Comparison of ENCODE assay signal across 10 cellular contexts in genomic region chr2:74390601-74391000, GRCh38. TPM values are rescaled to one million over a fixed set of nuclear protein-coding genes. Genes with fewer than 3 reads are reported as not detected.
DNase-seq lines count a peak whose midpoint lies in the region; ATAC-seq and TF ChIP-seq lines count a peak whose summit lies in the region.
"Had no signal": no experiment of that assay in that cellular context is flagged by ENCODE, and none has a peak within 500 bp of the region (broad histone marks: within the 10 kb centered on the region; RNA-seq: fewer than 3 reads in every experiment).

No MANE protein-coding gene starts in this region.

- H3K36me3 Mint-ChIP-seq in natural killer cell = no peaks in the 10 kb centered on the region

- CTCF ChIA-PET in IMR-90 (lab: Yijun Ruan, JAX) = interaction anchor here (0.9 to 1.5 kb wide), 5 partner anchors 9 to 141 kb away, joined by 3 to 7 read pairs (median 6); partner anchors contain the start of gene DCTN1

- no peak for TF ChIP-seq RAD21 in IMR-90 (IDR thresholded peaks at IDR 0.05; ENCODE audit: low read length)

- no TSS peak for BruUV-seq in IMR-90 (replicated peaks; lab: Mats Ljungman, UMichigan)

- H3K14ac ChIP-seq in IMR-90 (replicated peaks; ENCODE audit: low read depth, low read length) = no peak overlapping the region

- no peak overlapping the region for H2BK120ac ChIP-seq in IMR-90 (ENCODE audit: low read depth, low read length)

- TF ChIP-seq POLR2A in IMR-90 (IDR thresholded peaks at IDR 0.05; ENCODE audit: low read depth, low read length) = no peak
- no peak for TF ChIP-seq POLR2A in body of pancreas (IDR thresholded peaks at IDR 0.05)

- no peak overlapping the region for H2AK9ac ChIP-seq in IMR-90 (replicated peaks; ENCODE audit: low read depth, low read length, poor library complexity)

- H3K23ac ChIP-seq in IMR-90 (ENCODE audit: low read depth, low read length) = 0 out of 2 replicates have a peak overlapping the region, but pooled peaks have one; percentile 1

- H2AK5ac ChIP-seq in IMR-90 (ENCODE audit: low read depth, low read length) = no peak overlapping the region

- peaks cover under 1% of the 10 kb centered on the region; the same call in 1 of the 2 replicates for H3K36me3 ChIP-seq in IMR-90 (ENCODE audit: control insufficient read depth, insufficient read depth, low read length)
- H3K36me3 ChIP-seq in colonic mucosa = no peaks in the 10 kb centered on the region
- H3K36me3 ChIP-seq in body of pancreas (replicated peaks in 1 of 2; ENCODE audit: insufficient read depth in 1 of 2, low read depth in 2 of 2) = no peaks in the 10 kb centered on the region

- dilution Hi-C loops in IMR-90 (cut with HindIII; ENCODE audit: low sequenced_read_pairs, unreplicated experiment) = no loop called here

- no peak overlapping the region for H2BK5ac ChIP-seq in IMR-90 (ENCODE audit: low read depth, low read length, poor library complexity, severe bottlenecking)

- no peaks in the 10 kb centered on the region for H3K9me3 ChIP-seq in IMR-90 (ENCODE audit: control insufficient read depth, insufficient read depth, low read length)
- H3K9me3 ChIP-seq in colonic mucosa = no peaks in the 10 kb centered on the region
- H3K9me3 ChIP-seq in body of pancreas = no peaks in the 10 kb centered on the region
- H3K9me3 ChIP-seq: adrenal gland had no signal

- H2BK20ac ChIP-seq in IMR-90 (ENCODE audit: low read depth, low read length) = no peak overlapping the region

- peak overlapping the region; percentile 94 for H3K4me3 Mint-ChIP-seq in natural killer cell

- H3K4me1 ChIP-seq in IMR-90 (ENCODE audit: control insufficient read depth, insufficient read depth, low read length) (peaks cover 9% of the 10 kb centered on the region), colonic mucosa (peaks cover 16% of the 10 kb centered on the region), body of pancreas (peaks cover 25% of the 10 kb centered on the region)

- peaks cover 26% of the 10 kb centered on the region for H3K9me1 ChIP-seq in IMR-90 (ENCODE audit: insufficient read depth, low read length)

- intact Hi-C loops in IMR-90 (cut with micrococcal nuclease) (loop anchor here (5.0 to 10.0 kb wide), 2 partner anchors 58 to 466 kb away; partner anchors contain the start of gene DGUOK), colonic mucosa (cut with DNase I) (loop anchor here (10.0 kb wide), 1 partner anchor 126 kb away; no protein-coding TSS in a partner anchor), natural killer cell (cut with micrococcal nuclease) (loop anchor here (5.0 kb wide), 1 partner anchor 62 kb away; no protein-coding TSS in a partner anchor), body of pancreas (cut with DNase I) (no loop called here)

- peaks cover 5 to 6% of the 10 kb centered on the region in 2 donors for H3K4me1 Mint-ChIP-seq in natural killer cell

- H3K27ac Mint-ChIP-seq in natural killer cell = no peak overlapping the region

- no peaks in the 10 kb centered on the region for H3K9me3 Mint-ChIP-seq in natural killer cell

- no peak overlapping the region for H3K9ac ChIP-seq in IMR-90 (ENCODE audit: low read depth, low read length)
- H3K9ac ChIP-seq in colonic mucosa (ENCODE audit: low read depth in 2 of 2, low read length in 2 of 2) = no peak overlapping the region

- 20% methylated on average over 4 of the region's 5 CpGs; no CpG with 5 or more reads in 1 of the 2 experiments for WGBS in IMR-90 (ENCODE audit: extremely low coverage in 2 of 2, insufficient read length in 1 of 2), 2 experiments
- 60 to 61% methylated on average over 5 of the region's 5 CpGs for WGBS in body of pancreas, 2 donors

- TF ChIP-seq CTCF in AG10803 (conservative IDR thresholded peaks at IDR 0.05; ENCODE audit: low read length) (no peak), IMR-90 (conservative IDR thresholded peaks at IDR 0.05; ENCODE audit: low read depth, low read length) (no peak), colonic mucosa (IDR thresholded peaks at IDR 0.05) (no peak), natural killer cell (IDR thresholded peaks at IDR 0.05) (no peak), body of pancreas (IDR thresholded peaks at IDR 0.05) (no peak)

- H4K20me1 ChIP-seq in IMR-90 (ENCODE audit: insufficient read depth, low read length) = peaks cover 31% of the 10 kb centered on the region

- no peak overlapping the region for H3K56ac ChIP-seq in IMR-90 (ENCODE audit: extremely low read depth, insufficient read depth, low read length)

- H3K18ac ChIP-seq in IMR-90 (ENCODE audit: low read depth, low read length) = no peak overlapping the region

- no peak overlapping the region for H2BK15ac ChIP-seq in IMR-90 (ENCODE audit: low read depth, low read length)

- ATAC-seq in IMR-90 (ENCODE audit: low read depth) (no peak), natural killer cell (no peak), GM21717 (IDR thresholded peaks at IDR 0.05; ENCODE audit: unreplicated experiment) (no peak), body of pancreas (no peak)

- no peak overlapping the region for H4K8ac ChIP-seq in IMR-90 (ENCODE audit: low read depth in 2 of 2, low read length in 2 of 2)

- peak overlapping the region; percentile 87 for H3K4me2 ChIP-seq in IMR-90 (ENCODE audit: low read depth, low read length)

- DNase-seq in AG10803 (ENCODE audit: low read depth) (no peak), IMR-90 (no peak), colonic mucosa (no peak), natural killer cell (no peak), KG1 (lab: John Stamatoyannopoulos, UW) (no peak), body of pancreas (no peak), DMS53 treated with DMSO at 0.1 percent for 48 hours (lab: John Stamatoyannopoulos, UW; ENCODE audit: unreplicated experiment) (no peak)
- DNase-seq: NCI-H526 treated with DMSO at 0.1 percent for 48 hours had no signal

- H3K4ac ChIP-seq in IMR-90 (ENCODE audit: low read depth, low read length) = no peak overlapping the region

- peaks cover 0 to 6% of the 10 kb centered on the region in 2 donors for H3K27me3 Mint-ChIP-seq in natural killer cell (ENCODE audit: low read depth in 2 of 2)

- no peak overlapping the region for H4K91ac ChIP-seq in IMR-90 (ENCODE audit: insufficient read depth, low read depth, low read length)

- POLR2A ChIA-PET in IMR-90 (lab: Charles Lee; ENCODE audit: unreplicated experiment) = no interaction called here

- peaks cover 25 to 58% of the 10 kb centered on the region in 2 experiments for H3K79me1 ChIP-seq in IMR-90 (ENCODE audit: low read depth in 1 of 2, low read length in 2 of 2)

- peak overlapping the region; percentile 95 for H3K4me3 ChIP-seq in AG10803 (ENCODE audit: low read length)
- H3K4me3 ChIP-seq in IMR-90 (ENCODE audit: insufficient read depth, low read depth, low read length) = peak overlapping the region; percentile 23; the same call in 1 of the 2 replicates
- peak overlapping the region; percentile 94 for H3K4me3 ChIP-seq in colonic mucosa
- H3K4me3 ChIP-seq in body of pancreas = no peak overlapping the region

- H2AFZ ChIP-seq in IMR-90 (replicated peaks; ENCODE audit: low read length, poor library complexity) = no peak overlapping the region

- H3K27ac ChIP-seq in IMR-90 (ENCODE audit: insufficient read depth, low read length) = no peak overlapping the region
- H3K27ac ChIP-seq in colonic mucosa = no peak overlapping the region
- no peak overlapping the region for H3K27ac ChIP-seq in body of pancreas

- in situ Hi-C loops in IMR-90 (cut with MboI; ENCODE audit: low sequenced_read_pairs) = no loop called here

- H4K5ac ChIP-seq in IMR-90 (ENCODE audit: low read depth, low read length) = no peak overlapping the region

- H3K27me3 ChIP-seq in IMR-90 (ENCODE audit: control insufficient read depth, insufficient read depth, low read length) (peaks cover 3% of the 10 kb centered on the region; the same call in 1 of the 2 replicates), colonic mucosa (no peaks in the 10 kb centered on the region), body of pancreas (no peaks in the 10 kb centered on the region)
- H3K27me3 ChIP-seq: adrenal gland had no signal

TF ChIP-seq in IMR-90, 13 proteins besides CTCF, POLR2A, EP300 and RAD21:
- no peak for TF ChIP-seq BHLHE40 (IDR thresholded peaks at IDR 0.05; ENCODE audit: low read depth, low read length)

RNA-seq across cellular contexts. Expression of gene DCTN1, which starts 10.5 kb away (rescaled TPM):
- total RNA-seq in IMR-90 (2012; rRNA removed) = 204 and 229 TPM in 2 replicates
- 136 and 149 TPM in 2 replicates for polyA plus RNA-seq in IMR-90 (2012; rRNA removed)
- polyA plus RNA-seq in IMR-90 (2012; cell fraction: cytosol; rRNA removed) = 84.0 and 132 TPM in 2 replicates
- 133 and 209 TPM in 2 replicates for polyA plus RNA-seq in IMR-90 (2012; cell fraction: nucleus; rRNA removed; ENCODE audit: low replicate concordance)
- total RNA-seq in colonic mucosa = 100 to 1,000 TPM; 111 to 114 TPM
- total RNA-seq in natural killer cell = 100 to 1,000 TPM; 103 to 116 (median 116) TPM
- total RNA-seq in body of pancreas = 10 to 100 TPM; 71.3 to 82.4 TPM

RNA-seq across cellular contexts. Expression of gene C2orf81, which starts 30.8 kb away (rescaled TPM):
- total RNA-seq in IMR-90 (2012; rRNA removed) (under 0.01 and 0.18 TPM in 2 replicates), colonic mucosa (1 to 10 TPM in 1 of 2 donors, under 1 TPM in 1; 0.62 to 1.1 TPM), natural killer cell (1 to 10 TPM; 1.7 to 3.2 (median 1.7) TPM), body of pancreas (1 to 10 TPM in 1 of 2 donors, under 1 TPM in 1; 0.33 to 1.6 TPM)
- 0.26 and 0.74 TPM in 2 replicates for polyA plus RNA-seq in IMR-90 (2012; rRNA removed)
- polyA plus RNA-seq in IMR-90 (2012; cell fraction: cytosol; rRNA removed) = 0.55 and 0.91 TPM in 2 replicates
- polyA plus RNA-seq in IMR-90 (2012; cell fraction: nucleus; rRNA removed; ENCODE audit: low replicate concordance) = 0.39 and 0.88 TPM in 2 replicates

RNA-seq across cellular contexts. Expression of gene WDR54, which starts 30.9 kb away (rescaled TPM):
- total RNA-seq in IMR-90 (2012; rRNA removed) (43.6 and 57.2 TPM in 2 replicates), colonic mucosa (1 to 10 TPM; 7.5 to 9.0 TPM), natural killer cell (10 to 100 TPM; 28.0 to 35.3 (median 28.0) TPM), body of pancreas (10 to 100 TPM in 1 of 2 donors, under 1 TPM in 1; 0.99 to 14.3 TPM)
- polyA plus RNA-seq in IMR-90 (2012; rRNA removed) = 47.2 and 47.9 TPM in 2 replicates
- polyA plus RNA-seq in IMR-90 (2012; cell fraction: cytosol; rRNA removed) = 39.3 and 56.6 TPM in 2 replicates
- 28.5 and 62.3 TPM in 2 replicates for polyA plus RNA-seq in IMR-90 (2012; cell fraction: nucleus; rRNA removed; ENCODE audit: low replicate concordance)

RNA-seq across cellular contexts. Expression of gene SLC4A5, which starts 47.4 kb away (rescaled TPM):
- total RNA-seq in IMR-90 (2012; rRNA removed) (0.18 TPM in 1 of 2 replicates, not detected in the other), colonic mucosa (1 to 10 TPM in 1 of 2 donors, under 1 TPM in 1; 0.45 to 2.8 TPM), natural killer cell (1 to 10 TPM; 5.3 to 8.4 (median 8.0) TPM), body of pancreas (1 to 10 TPM; 2.3 to 8.3 TPM)
- polyA plus RNA-seq in IMR-90 (2012; rRNA removed) = 0.20 and 0.22 TPM in 2 replicates
- polyA plus RNA-seq in IMR-90 (2012; cell fraction: cytosol; rRNA removed) = 0.03 TPM in 1 of 2 replicates, not detected in the other
- polyA plus RNA-seq in IMR-90 (2012; cell fraction: nucleus; rRNA removed; ENCODE audit: low replicate concordance) = 0.50 TPM in 2 replicates

RNA-seq across cellular contexts. Expression of gene RTKN, which starts 51.1 kb away (rescaled TPM):
- 9.4 and 11.1 TPM in 2 replicates for total RNA-seq in IMR-90 (2012; rRNA removed)
- polyA plus RNA-seq in IMR-90 (2012; rRNA removed) = 19.7 and 22.3 TPM in 2 replicates
- 12.9 and 13.5 TPM in 2 replicates for polyA plus RNA-seq in IMR-90 (2012; cell fraction: cytosol; rRNA removed)
- polyA plus RNA-seq in IMR-90 (2012; cell fraction: nucleus; rRNA removed; ENCODE audit: low replicate concordance) = 92.0 and 105 TPM in 2 replicates
- 10 to 100 TPM; 51.4 to 89.9 TPM for total RNA-seq in colonic mucosa
- total RNA-seq in natural killer cell = 10 to 100 TPM; 11.0 to 26.5 (median 15.1) TPM
- total RNA-seq in body of pancreas = 10 to 100 TPM; 36.1 to 80.8 TPM

Comparison
In these comparisons a context has a peak if more than half of its experiments do, and no peak if none do; other contexts are left out.
1. H3K4me3 ChIP-seq: peak in AG10803 (single experiment), IMR-90 (single experiment) and colonic mucosa (single experiment); none in body of pancreas (0 of 2).